ENCODE assay signal across 35 cellular contexts in genomic region chr2:237583385-237584295, GRCh38. TPM values are rescaled to one million over a fixed set of nuclear protein-coding genes. Genes with fewer than 3 reads are reported as not detected.
"Had no signal": no experiment of that assay in that cellular context is flagged by ENCODE, and none has a peak within 500 bp of the region (broad histone marks: within the 10 kb centered on the region; RNA-seq: fewer than 3 reads in every experiment).

No MANE protein-coding gene starts in this region.

- H3K27me3 ChIP-seq: breast epithelium, esophagus muscularis mucosa, heart right ventricle, left lung, stomach, tibial artery, upper lobe of right lung had no signal

- H3K4me3 Mint-ChIP-seq: activated CD4-positive, alpha-beta memory T cell treated with anti-CD3 and anti-CD28 coated beads, Interleukin-2, amount 10 ng/mL, durations not matched to agents 7 days and 5 days; activated CD4-positive, alpha-beta T cell treated with anti-CD3 and anti-CD28 coated beads, Interleukin-2, amount 10 ng/mL, durations not matched to agents 7 days and 5 days; activated T-cell treated with anti-CD3 and anti-CD28 coated beads, Interleukin-2, amount 50 U/mL, for 24 hours; activated T-helper 17 cell treated with anti-CD3 and anti-CD28 coated beads, Interleukin-2, amount 50 U/mL, for 72 hours; natural killer cell treated with Interleukin-12 subunit alpha and Interleukin-12 subunit beta and Interleukin-15 and Interleukin-18, amount 100 ng/mL, for 72 hours; stimulated activated naive B cell treated with anti-CD40 and anti-IgM and Interleukin-4, amounts not matched to agents 10 μg/mL and 1 μg/mL and 100 μg/mL, for 72 hours; T-cell had no signal

- H3K27ac ChIP-seq: foreskin keratinocyte, skin epidermis, upper lobe of right lung had no signal

- H3K9me3 ChIP-seq: breast epithelium, esophagus muscularis mucosa, heart right ventricle, left lung, mucosa of descending colon, prostate gland, stomach, tibial artery, upper lobe of right lung had no signal

- H3K4me1 ChIP-seq: foreskin keratinocyte had no signal

- H3K4me3 ChIP-seq: breast epithelium, esophagus muscularis mucosa, heart right ventricle, left lung, lung, mucosa of descending colon, prostate gland, skin epidermis, stomach, tibial artery, upper lobe of right lung had no signal

- DNase-seq: activated CD4-positive, alpha-beta memory T cell treated with anti-CD3 and anti-CD28 coated beads, Interleukin-2, amount 10 ng/mL, durations not matched to agents 7 days and 5 days; activated CD4-positive, alpha-beta T cell treated with anti-CD3 and anti-CD28 coated beads for 1 hour; activated CD4-positive, alpha-beta T cell treated with anti-CD3 and anti-CD28 coated beads, Interleukin-2, amount 10 ng/mL, durations not matched to agents 7 days and 5 days; activated CD8-positive, alpha-beta memory T cell treated with anti-CD3 and anti-CD28 coated beads, Interleukin-2, amount 50 U/mL, for 48 hours; activated gamma-delta T cell treated with Interleukin-2 at 50 U/mL for 16 hours; activated naive CD4-positive, alpha-beta T cell treated with anti-CD3 and anti-CD28 coated beads, Interleukin-2, amount 50 U/mL, for 16 hours; activated T-cell treated with anti-CD3 and anti-CD28 coated beads, Interleukin-2, amount 50 U/mL, for 24 hours; amniotic stem cell; dermis blood vessel endothelial cell; effector CD4-positive, alpha-beta T cell; foreskin keratinocyte; heart right ventricle; left lung; retina; stimulated activated CD4-positive, alpha-beta T cell treated with anti-CD3 and anti-CD28 coated beads, Interleukin-12 subunit alpha, Interleukin-12 subunit beta, amount 100 ng/mL, for 4 hours; stimulated activated CD4-positive, alpha-beta T cell treated with anti-CD3 and anti-CD28 coated beads, Interleukin-4, amount 100 ng/mL, for 4 hours; stimulated activated CD8-positive, alpha-beta memory T cell treated with anti-CD3 and anti-CD28 coated beads, Interleukin-4, amount 100 ng/mL, for 48 hours; stimulated activated naive B cell treated with anti-CD40 and anti-IgM and Interleukin-4, amounts not matched to agents 10 μg/mL and 1 μg/mL and 100 μg/mL, for 72 hours; stomach; T-cell; tibial artery; upper lobe of right lung had no signal

- H3K27ac Mint-ChIP-seq: activated CD4-positive, alpha-beta memory T cell treated with anti-CD3 and anti-CD28 coated beads, Interleukin-2, amount 10 ng/mL, durations not matched to agents 7 days and 5 days; activated CD4-positive, alpha-beta T cell treated with anti-CD3 and anti-CD28 coated beads, Interleukin-2, amount 10 ng/mL, durations not matched to agents 7 days and 5 days; activated T-cell treated with anti-CD3 and anti-CD28 coated beads, Interleukin-2, amount 50 U/mL, for 24 hours; activated T-helper 17 cell treated with anti-CD3 and anti-CD28 coated beads, Interleukin-2, amount 50 U/mL, for 72 hours; natural killer cell treated with Interleukin-12 subunit alpha and Interleukin-12 subunit beta and Interleukin-15 and Interleukin-18, amount 100 ng/mL, for 72 hours; stimulated activated naive B cell treated with anti-CD40 and anti-IgM and Interleukin-4, amounts not matched to agents 10 μg/mL and 1 μg/mL and 100 μg/mL, for 72 hours; T-cell had no signal

- H3K9me3 Mint-ChIP-seq: activated CD4-positive, alpha-beta memory T cell treated with anti-CD3 and anti-CD28 coated beads, Interleukin-2, amount 10 ng/mL, durations not matched to agents 7 days and 5 days; activated CD4-positive, alpha-beta T cell treated with anti-CD3 and anti-CD28 coated beads, Interleukin-2, amount 10 ng/mL, durations not matched to agents 7 days and 5 days; activated T-cell treated with anti-CD3 and anti-CD28 coated beads, Interleukin-2, amount 50 U/mL, for 24 hours; activated T-helper 17 cell treated with anti-CD3 and anti-CD28 coated beads, Interleukin-2, amount 50 U/mL, for 72 hours; natural killer cell treated with Interleukin-12 subunit alpha and Interleukin-12 subunit beta and Interleukin-15 and Interleukin-18, amount 100 ng/mL, for 72 hours; stimulated activated naive B cell treated with anti-CD40 and anti-IgM and Interleukin-4, amounts not matched to agents 10 μg/mL and 1 μg/mL and 100 μg/mL, for 72 hours; T-cell had no signal

- H3K36me3 ChIP-seq: breast epithelium, esophagus muscularis mucosa, heart right ventricle, left lung, prostate gland, tibial artery, upper lobe of right lung had no signal

- H3K27me3 Mint-ChIP-seq: activated T-cell treated with anti-CD3 and anti-CD28 coated beads, Interleukin-2, amount 50 U/mL, for 24 hours had no signal

- H3K36me3 Mint-ChIP-seq: natural killer cell treated with Interleukin-12 subunit alpha and Interleukin-12 subunit beta and Interleukin-15 and Interleukin-18, amount 100 ng/mL, for 72 hours; stimulated activated naive B cell treated with anti-CD40 and anti-IgM and Interleukin-4, amounts not matched to agents 10 μg/mL and 1 μg/mL and 100 μg/mL, for 72 hours; T-cell had no signal

- H3K4me1 Mint-ChIP-seq: activated T-helper 17 cell treated with anti-CD3 and anti-CD28 coated beads, Interleukin-2, amount 50 U/mL, for 72 hours had no signal

- ATAC-seq: activated T-helper 17 cell treated with anti-CD3 and anti-CD28 coated beads, Interleukin-2, amount 50 U/mL, for 72 hours; foreskin keratinocyte; heart right ventricle; left lung; mucosa of descending colon; natural killer cell treated with Interleukin-12 subunit alpha and Interleukin-12 subunit beta and Interleukin-15 and Interleukin-18, amount 100 ng/mL, for 72 hours; sciatic nerve; stimulated activated naive B cell treated with anti-CD40 and anti-IgM and Interleukin-4, amounts not matched to agents 10 μg/mL and 1 μg/mL and 100 μg/mL, for 72 hours; T-cell; upper lobe of right lung had no signal

RNA-seq across cellular contexts. Expression of gene RAB17, which starts 6.9 kb away (rescaled TPM):
- total RNA-seq: activated CD4-positive, alpha-beta memory T cell treated with anti-CD3 and anti-CD28 coated beads, Interleukin-2, amount 10 ng/mL, durations not matched to agents 7 days and 5 days; activated CD4-positive, alpha-beta T cell treated with anti-CD3 and anti-CD28 coated beads, Interleukin-2, amount 10 ng/mL, durations not matched to agents 7 days and 5 days; natural killer cell treated with Interleukin-12 subunit alpha and Interleukin-12 subunit beta and Interleukin-15 and Interleukin-18, amount 100 ng/mL, for 72 hours; T-helper 2 cell treated with Interferon-gamma antibody and Interleukin-4, amounts not matched to agents 100 ng/mL and 5 ng/mL, for 36 hours had no signal

RNA-seq across cellular contexts. Expression of gene PRLH, which starts 17.3 kb away (rescaled TPM):
- total RNA-seq: activated CD4-positive, alpha-beta memory T cell treated with anti-CD3 and anti-CD28 coated beads, Interleukin-2, amount 10 ng/mL, durations not matched to agents 7 days and 5 days; activated CD4-positive, alpha-beta T cell treated with anti-CD3 and anti-CD28 coated beads, Interleukin-2, amount 10 ng/mL, durations not matched to agents 7 days and 5 days; activated T-helper 17 cell treated with anti-CD3 and anti-CD28 coated beads, Interleukin-2, amount 50 U/mL, for 72 hours; breast epithelium; dermis blood vessel endothelial cell; esophagus muscularis mucosa; foreskin keratinocyte; heart right ventricle; left lung; lung; mesenteric fat pad; mucosa of descending colon; myocyte; natural killer cell treated with Interleukin-12 subunit alpha and Interleukin-12 subunit beta and Interleukin-15 and Interleukin-18, amount 100 ng/mL, for 72 hours; osteocyte; prostate gland; sciatic nerve; stomach; T-cell; T-helper 2 cell treated with Interferon-gamma antibody and Interleukin-4, amounts not matched to agents 100 ng/mL and 5 ng/mL, for 36 hours; upper lobe of right lung had no signal
- polyA plus RNA-seq: foreskin keratinocyte, heart right ventricle, lung, stomach had no signal
